In the genomic region with DNA sequence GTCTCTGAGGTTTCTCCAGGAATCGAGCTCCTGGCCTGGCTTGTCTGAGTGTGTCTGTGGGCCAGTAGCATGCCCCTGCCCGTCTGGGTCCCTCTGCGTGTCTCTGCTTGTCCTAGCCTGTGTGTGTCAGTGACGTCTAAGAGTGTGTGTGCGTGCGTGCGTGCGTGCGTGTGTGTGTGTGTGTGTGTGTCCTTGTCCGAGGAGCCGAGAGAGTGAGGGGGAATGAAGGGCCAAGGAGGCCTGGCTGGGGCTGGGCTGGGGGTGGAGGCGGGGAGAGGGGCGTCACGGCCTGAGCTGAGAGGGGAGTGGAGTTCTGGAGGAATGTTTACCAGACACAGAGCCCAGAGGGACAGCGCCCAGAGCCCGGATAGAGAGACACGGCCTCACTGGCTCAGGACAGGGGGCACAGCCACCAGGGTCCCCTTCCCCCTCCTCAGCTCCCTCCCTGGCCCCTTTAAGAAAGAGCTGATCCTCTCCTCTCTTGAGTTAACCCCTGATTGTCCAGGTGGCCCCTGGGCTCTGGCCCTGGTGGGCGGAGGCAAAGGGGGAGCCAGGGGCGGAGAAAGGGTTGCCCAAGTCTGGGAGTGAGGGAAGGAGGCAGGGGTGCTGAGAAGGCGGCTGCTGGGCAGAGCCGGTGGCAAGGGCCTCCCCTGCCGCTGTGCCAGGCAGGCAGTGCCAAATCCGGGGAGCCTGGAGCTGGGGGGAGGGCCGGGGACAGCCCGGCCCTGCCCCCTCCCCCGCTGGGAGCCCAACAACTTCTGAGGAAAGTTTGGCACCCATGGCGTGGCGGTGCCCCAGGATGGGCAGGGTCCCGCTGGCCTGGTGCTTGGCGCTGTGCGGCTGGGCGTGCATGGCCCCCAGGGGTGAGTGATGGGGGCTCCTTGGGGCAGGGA, we compare ENCODE assay signal across 8 cellular contexts.
DNase-seq lines count a peak whose midpoint lies in the region; ATAC-seq and TF ChIP-seq lines count a peak whose summit lies in the region.

A gene (plus strand): TSS at position 609 of the 893 bp plus-strand sequence. CDS start 170 bp downstream, at position 779.

- H3K27ac Mint-ChIP-seq in nephron progenitor cell = peak within 1 kb of the TSS; percentile 96

- DNase-seq in EH (ENCODE audit: low read depth) (peak; percentile 87), T1000 (lab: John Stamatoyannopoulos, UW) (peak; percentile 71), foreskin melanocyte (peak; percentile 29), nephron progenitor cell (peak; percentile 71), NCI-H146 treated with DMSO at 0.1 percent for 48 hours (lab: John Stamatoyannopoulos, UW; ENCODE audit: unreplicated experiment) (no peak), activated gamma-delta T cell treated with Interleukin-2 at 50 U/mL for 16 hours (no peak)

- H3K4me1 Mint-ChIP-seq in nephron progenitor cell = peaks cover 67% of the 10 kb centered on the region

- peaks cover 14% of the 10 kb centered on the region for H3K36me3 Mint-ChIP-seq in nephron progenitor cell (ENCODE audit: low read depth)

- peak within 1 kb of the TSS; percentile 98 for H3K4me3 Mint-ChIP-seq in nephron progenitor cell

- no peak for TF ChIP-seq CTCF in nephron progenitor cell (IDR thresholded peaks at IDR 0.05)

- no peaks in the 10 kb centered on the region for H3K9me3 Mint-ChIP-seq in nephron progenitor cell

- H3K27me3 Mint-ChIP-seq in nephron progenitor cell (ENCODE audit: low read depth, poor library complexity) = peaks cover 18% of the 10 kb centered on the region

- ATAC-seq in HG02938 (IDR thresholded peaks at IDR 0.05; ENCODE audit: unreplicated experiment) = no peak
- ATAC-seq in HG03432 (IDR thresholded peaks at IDR 0.05; ENCODE audit: unreplicated experiment) = no peak

Comparison
In these comparisons a context has a peak if more than half of its experiments do, and no peak if none do; other contexts are left out.
1. DNase-seq: peak in EH (single experiment), T1000 (single experiment), foreskin melanocyte (single experiment) and nephron progenitor cell (single experiment); none in NCI-H146 treated with DMSO at 0.1 percent for 48 hours (single experiment) and activated gamma-delta T cell treated with Interleukin-2 at 50 U/mL for 16 hours (single experiment).